ENCODE assay signal across 32 cellular contexts in genomic region chr16:9153502-9153864, GRCh38.
"Had no signal": no experiment of that assay in that cellular context is flagged by ENCODE, and none has a peak within 500 bp of the region (broad histone marks: within the 10 kb centered on the region; RNA-seq: fewer than 3 reads in every experiment).

No MANE protein-coding gene starts in this region.

- H3K4me3 Mint-ChIP-seq: activated CD4-positive, alpha-beta memory T cell treated with anti-CD3 and anti-CD28 coated beads, Interleukin-2, amount 10 ng/mL, durations not matched to agents 7 days and 5 days; activated CD4-positive, alpha-beta T cell treated with anti-CD3 and anti-CD28 coated beads, Interleukin-2, amount 10 ng/mL, durations not matched to agents 7 days and 5 days; activated naive CD4-positive, alpha-beta T cell treated with anti-CD3 and anti-CD28 coated beads, Interleukin-2, amount 10 ng/mL, durations not matched to agents 7 days and 5 days; activated naive CD8-positive, alpha-beta T cell treated with anti-CD3 and anti-CD28 coated beads, Interleukin-2, amount 10 ng/mL, durations not matched to agents 7 days and 5 days; activated T-cell treated with anti-CD3 and anti-CD28 coated beads, Interleukin-2, amount 50 U/mL, for 24 hours; activated T-cell treated with anti-CD3 and anti-CD28 coated beads, Interleukin-2, amount 50 U/mL, for 72 hours; brain; endodermal cell; WTC11 had no signal

- H3K4me1 Mint-ChIP-seq: activated CD4-positive, alpha-beta memory T cell treated with anti-CD3 and anti-CD28 coated beads, Interleukin-2, amount 10 ng/mL, durations not matched to agents 7 days and 5 days; activated CD4-positive, alpha-beta T cell treated with anti-CD3 and anti-CD28 coated beads, Interleukin-2, amount 10 ng/mL, durations not matched to agents 7 days and 5 days; activated naive CD4-positive, alpha-beta T cell treated with anti-CD3 and anti-CD28 coated beads, Interleukin-2, amount 10 ng/mL, durations not matched to agents 7 days and 5 days; activated naive CD8-positive, alpha-beta T cell treated with anti-CD3 and anti-CD28 coated beads, Interleukin-2, amount 10 ng/mL, durations not matched to agents 7 days and 5 days had no signal

- H3K27ac ChIP-seq: ascending aorta, breast epithelium, cardiac muscle cell, colonic mucosa, esophagus muscularis mucosa, foreskin keratinocyte, gastrocnemius medialis, heart left ventricle, VCaP had no signal

- H3K4me1 ChIP-seq: ascending aorta, breast epithelium, colonic mucosa, esophagus muscularis mucosa, foreskin keratinocyte, gastrocnemius medialis, heart left ventricle had no signal

- H3K36me3 ChIP-seq: ascending aorta, breast epithelium, cardiac muscle cell, colonic mucosa, esophagus muscularis mucosa, gastrocnemius medialis, heart left ventricle had no signal

- H3K36me3 Mint-ChIP-seq: activated naive CD4-positive, alpha-beta T cell treated with anti-CD3 and anti-CD28 coated beads, Interleukin-2, amount 10 ng/mL, durations not matched to agents 7 days and 5 days; activated naive CD4-positive, alpha-beta T cell treated with anti-CD3 and anti-CD28 coated beads, Interleukin-2, amount 50 U/mL, for 72 hours; brain; WTC11 had no signal

- H3K9me3 Mint-ChIP-seq: activated T-cell treated with anti-CD3 and anti-CD28 coated beads, Interleukin-2, amount 50 U/mL, for 24 hours had no signal

- H3K27me3 ChIP-seq: ascending aorta, cardiac muscle cell, colonic mucosa had no signal

- H3K4me3 ChIP-seq: ascending aorta, breast epithelium, cardiac muscle cell, colonic mucosa, esophagus muscularis mucosa, gastrocnemius medialis, heart left ventricle had no signal

- H3K27ac Mint-ChIP-seq: activated CD4-positive, alpha-beta memory T cell treated with anti-CD3 and anti-CD28 coated beads, Interleukin-2, amount 10 ng/mL, durations not matched to agents 7 days and 5 days; activated CD4-positive, alpha-beta T cell treated with anti-CD3 and anti-CD28 coated beads, Interleukin-2, amount 10 ng/mL, durations not matched to agents 7 days and 5 days; activated naive CD4-positive, alpha-beta T cell treated with anti-CD3 and anti-CD28 coated beads, Interleukin-2, amount 10 ng/mL, durations not matched to agents 7 days and 5 days; activated naive CD4-positive, alpha-beta T cell treated with anti-CD3 and anti-CD28 coated beads, Interleukin-2, amount 50 U/mL, for 72 hours; activated naive CD8-positive, alpha-beta T cell treated with anti-CD3 and anti-CD28 coated beads, Interleukin-2, amount 10 ng/mL, durations not matched to agents 7 days and 5 days; activated T-cell treated with anti-CD3 and anti-CD28 coated beads, Interleukin-2, amount 50 U/mL, for 24 hours; activated T-cell treated with anti-CD3 and anti-CD28 coated beads, Interleukin-2, amount 50 U/mL, for 72 hours; endodermal cell had no signal

- ATAC-seq: activated naive CD4-positive, alpha-beta T cell treated with anti-CD3 and anti-CD28 coated beads, Interleukin-2, amount 50 U/mL, for 72 hours; activated T-cell treated with anti-CD3 and anti-CD28 coated beads, Interleukin-2, amount 50 U/mL, for 72 hours; foreskin keratinocyte; gastrocnemius medialis; WTC11 had no signal

- DNase-seq: activated CD4-positive, alpha-beta memory T cell treated with anti-CD3 and anti-CD28 coated beads, Interleukin-2, amount 10 ng/mL, durations not matched to agents 7 days and 5 days; activated CD4-positive, alpha-beta T cell treated with anti-CD3 and anti-CD28 coated beads for 1 hour; activated CD4-positive, alpha-beta T cell treated with anti-CD3 and anti-CD28 coated beads for 4 hours; activated CD4-positive, alpha-beta T cell treated with anti-CD3 and anti-CD28 coated beads, Interleukin-2, amount 10 ng/mL, durations not matched to agents 7 days and 5 days; activated CD4-positive, alpha-beta T cell treated with anti-CD3 and anti-CD28 coated beads, Interleukin-2, amount 50 U/mL, for 4 hours; activated CD8-positive, alpha-beta memory T cell treated with anti-CD3 and anti-CD28 coated beads, Interleukin-2, amount 50 U/mL, for 48 hours; activated gamma-delta T cell; activated naive CD4-positive, alpha-beta T cell; activated naive CD4-positive, alpha-beta T cell treated with anti-CD3 and anti-CD28 coated beads, Interleukin-2, amount 10 ng/mL, durations not matched to agents 7 days and 5 days; activated naive CD8-positive, alpha-beta T cell treated with anti-CD3 and anti-CD28 coated beads, Interleukin-2, amount 10 ng/mL, durations not matched to agents 7 days and 5 days; activated T-cell treated with anti-CD3 and anti-CD28 coated beads for 4 hours; activated T-cell treated with anti-CD3 and anti-CD28 coated beads, Interleukin-2, amount 50 U/mL, for 24 hours; activated T-cell treated with anti-CD3 and anti-CD28 coated beads, Interleukin-2, amount 50 U/mL, for 72 hours; central memory CD4-positive, alpha-beta T cell; cerebellar nuclear complex; colonic mucosa; effector memory CD4-positive, alpha-beta T cell; endodermal cell; erythroblast; foreskin keratinocyte; gastrocnemius medialis; glutamatergic neuron; T-helper 2 cell had no signal

- H3K9me3 ChIP-seq: ascending aorta, breast epithelium, colonic mucosa, esophagus muscularis mucosa, gastrocnemius medialis, heart left ventricle had no signal
